In the genomic region with DNA sequence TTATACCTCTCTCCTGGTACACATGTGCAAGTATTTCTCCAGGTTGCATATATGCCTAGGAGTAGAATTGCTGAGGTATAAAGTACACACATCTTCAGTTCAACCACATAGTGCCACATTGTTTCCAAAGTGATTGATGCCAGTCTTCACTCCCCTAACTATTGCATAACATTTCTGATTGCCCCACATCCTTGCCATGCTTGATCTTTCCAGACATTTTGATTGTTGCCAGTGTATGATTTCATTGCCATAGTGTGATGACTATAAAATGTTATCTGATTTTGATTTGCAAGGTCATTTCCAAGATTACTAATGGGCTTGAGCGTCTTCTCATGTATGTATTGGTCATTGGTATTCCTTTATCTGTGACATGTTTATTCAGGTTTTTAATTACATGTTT, we compare ENCODE assay signal across 21 cellular contexts.
DNase-seq lines count a peak whose midpoint lies in the region; ATAC-seq, FAIRE-seq and TF ChIP-seq lines count a peak whose summit lies in the region.
"Had no signal": no experiment of that assay in that cellular context is flagged by ENCODE, and none has a peak within 500 bp of the region (broad histone marks: within the 10 kb centered on the region; RNA-seq: fewer than 3 reads in every experiment).

No MANE protein-coding gene starts in this region.

- no peaks in the 10 kb centered on the region for H3K4me1 ChIP-seq in HepG2 (ENCODE audit: insufficient read depth, low read length)
- no peaks in the 10 kb centered on the region for H3K4me1 ChIP-seq in right lobe of liver
- H3K4me1 ChIP-seq in mammary epithelial cell (ENCODE audit: insufficient read depth, low read length), result no peaks in the 10 kb centered on the region
- no peaks in the 10 kb centered on the region for H3K4me1 ChIP-seq in A673 (ENCODE audit: insufficient read depth, low read length, poor library complexity, severe bottlenecking)
- H3K4me1 ChIP-seq: BE2C, HAP-1 had no signal

- H3K9me3 Mint-ChIP-seq in type B pancreatic cell, result peaks cover 8% of the 10 kb centered on the region

- no peak for FAIRE-seq in HepG2 (lab: Jason Lieb, UNC)
- FAIRE-seq: GM12892, GM18507 had no signal

- H3K4me3 ChIP-seq in HepG2 (replicated peaks in 1 of 3; ENCODE audit: insufficient read depth in 1 of 3, low read depth in 2 of 3, low read length in 3 of 3), result no peak overlapping the region
- H3K4me3 ChIP-seq in right lobe of liver, result no peak overlapping the region
- no peak overlapping the region for H3K4me3 ChIP-seq in NB4 (ENCODE audit: low read depth, low read length)
- H3K4me3 ChIP-seq in mammary epithelial cell (replicated peaks in 1 of 3; ENCODE audit: insufficient read depth in 1 of 3, low read depth in 2 of 3, low read length in 3 of 3), result no peak overlapping the region
- no peak overlapping the region for H3K4me3 ChIP-seq in A673 (ENCODE audit: low read depth, low read length, poor library complexity, severe bottlenecking)
- H3K4me3 ChIP-seq: GM23248, HAP-1 had no signal

- no peaks in the 10 kb centered on the region for H3K36me3 Mint-ChIP-seq in type B pancreatic cell

- intact Hi-C loops in HepG2 (cut with micrococcal nuclease; ENCODE audit: unreplicated experiment), result no loop called here
- intact Hi-C loops in right lobe of liver (cut with DNase I), result no loop called here
- intact Hi-C loops in mammary epithelial cell (cut with micrococcal nuclease), result no loop called here
- intact Hi-C loops in A673 (cut with micrococcal nuclease; ENCODE audit: unreplicated experiment), result no loop called here

- H3K36me3 ChIP-seq in HepG2 (replicated peaks in 1 of 2; ENCODE audit: control insufficient read depth in 1 of 2, insufficient read depth in 2 of 2, low read length in 2 of 2) (no peaks in the 10 kb centered on the region), right lobe of liver (no peaks in the 10 kb centered on the region), mammary epithelial cell (ENCODE audit: insufficient read depth, low read length) (no peaks in the 10 kb centered on the region), A673 (ENCODE audit: insufficient read depth, low read length, poor library complexity, severe bottlenecking) (no peaks in the 10 kb centered on the region)
- H3K36me3 ChIP-seq: HAP-1 had no signal

- H3K27me3 ChIP-seq in HepG2 (ENCODE audit: control insufficient read depth in 1 of 2, insufficient read depth in 2 of 2, low read length in 2 of 2), result no peaks in the 10 kb centered on the region
- no peaks in the 10 kb centered on the region for H3K27me3 ChIP-seq in right lobe of liver
- H3K27me3 ChIP-seq in mammary epithelial cell (ENCODE audit: insufficient read depth, low read length), result no peaks in the 10 kb centered on the region
- H3K27me3 ChIP-seq in A673 (replicated peaks; ENCODE audit: insufficient read depth, low read depth, low read length, poor library complexity), result no peaks in the 10 kb centered on the region
- H3K27me3 ChIP-seq: BE2C had no signal

- H3K9me3 ChIP-seq in HepG2 (ENCODE audit: low read length) (no peaks in the 10 kb centered on the region), right lobe of liver (peaks cover 0 to 3% (median 0%) of the 10 kb centered on the region in 4 donors), mammary epithelial cell (replicated peaks; ENCODE audit: insufficient read depth, low read length) (no peaks in the 10 kb centered on the region), A673 (ENCODE audit: low read depth, low read length, poor library complexity, severe bottlenecking) (no peaks in the 10 kb centered on the region)
- H3K9me3 ChIP-seq: HAP-1 had no signal

- POLR2A ChIA-PET in HepG2 (lab: Yijun Ruan, JAX) (no interaction called here), A673 (lab: Charles Lee; ENCODE audit: low non-redundant PET) (no interaction called here)

- H3K4me3 Mint-ChIP-seq in type B pancreatic cell, result no peak overlapping the region
- H3K4me3 Mint-ChIP-seq: CD4-positive, CD25-positive, alpha-beta regulatory T cell; CD8-positive, alpha-beta memory T cell had no signal

- no peak for DNase-seq in HepG2 (ENCODE audit: low spot score)
- no peak for DNase-seq in right lobe of liver
- DNase-seq in NB4 (ENCODE audit: low read depth), result peak; percentile 7
- peak; percentile 8 for DNase-seq in mammary epithelial cell
- DNase-seq in type B pancreatic cell (ENCODE audit: extremely low spot score, unreplicated experiment), result no peak
- no peak for DNase-seq in cerebellar cortex (ENCODE audit: low spot score)
- DNase-seq in A673 (ENCODE audit: low spot score), result no peak
- DNase-seq: ACHN; BE2C; C1 segment of cervical spinal cord; CD4-positive, CD25-positive, alpha-beta regulatory T cell; CD8-positive, alpha-beta memory T cell; COR-L47; DMS 273 treated with DMSO at 0.1 percent for 48 hours; DMS53; DND-41; EL; GM23248 had no signal

- no peak overlapping the region for H3K27ac Mint-ChIP-seq in type B pancreatic cell
- H3K27ac Mint-ChIP-seq: CD4-positive, CD25-positive, alpha-beta regulatory T cell; CD8-positive, alpha-beta memory T cell had no signal

- in situ Hi-C loops in HepG2 (cut with HindIII; ENCODE audit: extremely low pct_ligation_motif_present, low pct_unique_long_range_greater_than_20kb) (no loop called here), mammary epithelial cell (cut with MboI; ENCODE audit: low sequenced_read_pairs in 2 of 2) (no loop called here)

- H3K4me2 ChIP-seq in HepG2 (ENCODE audit: low read depth, low read length) (no peak overlapping the region), mammary epithelial cell (ENCODE audit: insufficient read depth, low read depth, low read length) (no peak overlapping the region)

- H3K9ac ChIP-seq in HepG2 (ENCODE audit: insufficient read depth, low read depth, low read length), result no peak overlapping the region
- H3K9ac ChIP-seq in mammary epithelial cell (ENCODE audit: insufficient read depth, low read length), result no peak overlapping the region
- H3K9ac ChIP-seq: GM23248 had no signal

- BruUV-seq in HepG2 (replicated peaks; lab: Mats Ljungman, UMichigan) (no TSS peak), mammary epithelial cell (replicated peaks; lab: Mats Ljungman, UMichigan) (no TSS peak), A673 (replicated peaks; lab: Mats Ljungman, UMichigan) (no TSS peak)

- no peaks in the 10 kb centered on the region for H3K27me3 Mint-ChIP-seq in type B pancreatic cell
- H3K27me3 Mint-ChIP-seq: CD4-positive, CD25-positive, alpha-beta regulatory T cell; CD8-positive, alpha-beta memory T cell had no signal

- H3K79me2 ChIP-seq in HepG2 (ENCODE audit: insufficient read depth, low read length) (no peaks in the 10 kb centered on the region), mammary epithelial cell (ENCODE audit: insufficient read depth, low read length) (no peaks in the 10 kb centered on the region)

- ATAC-seq in HepG2 (no peak), right lobe of liver (no peak)

- H2AFZ ChIP-seq in HepG2 (ENCODE audit: low read length) (no peak overlapping the region), mammary epithelial cell (ENCODE audit: low read depth, low read length) (no peak overlapping the region)
- H2AFZ ChIP-seq: GM23248 had no signal

- WGBS in HepG2 (ENCODE audit: low lambda C conversion rate), result 97% methylated on average over 1 of the region's 1 CpG
- WGBS in right lobe of liver (ENCODE audit: insufficient coverage, low coverage, low lambda C conversion rate, missing lambda C conversion rate), result 100% methylated on average over 1 of the region's 1 CpG
- 89% methylated on average over 1 of the region's 1 CpG for WGBS in mammary epithelial cell (ENCODE audit: low coverage, missing lambda C conversion rate)

- no peak for TF ChIP-seq RAD21 in HepG2 (CRISPR knock-in tag; IDR thresholded peaks at IDR 0.05)

- CTCF ChIA-PET in HepG2 (lab: Yijun Ruan, JAX; ENCODE audit: low intra/inter-chr PET ratio, low total read pairs), result no interaction called here
- CTCF ChIA-PET in mammary epithelial cell (lab: Charles Lee; ENCODE audit: low non-redundant PET), result no interaction called here
- CTCF ChIA-PET in A673 (lab: Charles Lee), result no interaction called here

- no peak for TF ChIP-seq CTCF in HepG2 (CRISPR knock-in tag; IDR thresholded peaks at IDR 0.05)
- TF ChIP-seq CTCF in right lobe of liver (IDR thresholded peaks at IDR 0.05), result no peak
- TF ChIP-seq CTCF in NB4 (IDR thresholded peaks at IDR 0.05; ENCODE audit: low read depth, low read length), result no peak
- no peak for TF ChIP-seq CTCF in mammary epithelial cell (conservative IDR thresholded peaks at IDR 0.05 in 1 of 2, IDR thresholded peaks at IDR 0.05 in 1 of 2; ENCODE audit: extremely low read depth in 1 of 2, insufficient read depth in 1 of 2, low read depth in 1 of 2, low read length in 2 of 2)
- TF ChIP-seq CTCF in type B pancreatic cell (conservative IDR thresholded peaks at IDR 0.05), result no peak
- no peak for TF ChIP-seq CTCF in A673 (conservative IDR thresholded peaks at IDR 0.05; ENCODE audit: low read depth, low read length)

- dilution Hi-C loops in mammary epithelial cell (cut with HindIII; ENCODE audit: low sequenced_read_pairs), result no loop called here

- no peaks in the 10 kb centered on the region for H3K4me1 Mint-ChIP-seq in type B pancreatic cell (ENCODE audit: unreplicated experiment)
- H3K4me1 Mint-ChIP-seq: CD4-positive, CD25-positive, alpha-beta regulatory T cell had no signal

- no peak overlapping the region for H3K27ac ChIP-seq in HepG2 (ENCODE audit: extremely low read length, insufficient read depth, low read length)
- no peak overlapping the region for H3K27ac ChIP-seq in right lobe of liver
- no peak overlapping the region for H3K27ac ChIP-seq in mammary epithelial cell (ENCODE audit: insufficient read depth, low read depth, low read length)
- H3K27ac ChIP-seq in A673 (ENCODE audit: low read depth, low read length, poor library complexity, severe bottlenecking), result no peak overlapping the region
- H3K27ac ChIP-seq: GM23248 had no signal

- H4K20me1 ChIP-seq in HepG2 (ENCODE audit: insufficient read depth, low read length) (no peaks in the 10 kb centered on the region), mammary epithelial cell (ENCODE audit: insufficient read depth, low read length) (no peaks in the 10 kb centered on the region)

- no peak for TF ChIP-seq EP300 in HepG2 (IDR thresholded peaks at IDR 0.05; ENCODE audit: low read depth in 2 of 2, low read length in 2 of 2)
- TF ChIP-seq EP300 in HepG2 (CRISPR knock-in tag; IDR thresholded peaks at IDR 0.05; ENCODE audit: borderline replicate concordance), result no peak

- TF ChIP-seq POLR2A in HepG2 (IDR thresholded peaks at IDR 0.05; ENCODE audit: insufficient read depth in 1 of 2, low read depth in 2 of 2, low read length in 2 of 2) (no peak), right lobe of liver (IDR thresholded peaks at IDR 0.05) (no peak), NB4 (IDR thresholded peaks at IDR 0.05; ENCODE audit: extremely low read depth, insufficient read length) (no peak)

TF ChIP-seq in HepG2, 621 proteins besides CTCF, POLR2A, EP300 and RAD21 (continues in another document):
- peak; percentile 59 for TF ChIP-seq CEBPB (IDR thresholded peaks at IDR 0.05; ENCODE audit: borderline replicate concordance, low read depth, low read length)

Comparison
In these comparisons a context has a peak if more than half of its experiments do, and no peak if none do; other contexts are left out.
1. DNase-seq: peak in NB4 (single experiment) and mammary epithelial cell (single experiment); none in HepG2 (single experiment), right lobe of liver (0 of 3), type B pancreatic cell (single experiment), cerebellar cortex (single experiment) and A673 (single experiment).